In genomic region chr4:33841120-33841519, GRCh38 we compare ENCODE assay signal across 16 cellular contexts.
"Had no signal": no experiment of that assay in that cellular context is flagged by ENCODE, and none has a peak within 500 bp of the region (broad histone marks: within the 10 kb centered on the region; RNA-seq: fewer than 3 reads in every experiment).

No MANE protein-coding gene starts in this region.

- H3K4me3 ChIP-seq: esophagus squamous epithelium, lung, right atrium auricular region, sigmoid colon, skin epidermis had no signal

- H3K4me3 Mint-ChIP-seq: dendritic cell treated with granulocyte-macrophage colony-stimulating factor and Interleukin-4, amounts not matched to agents 40 ng/mL and 50 ng/mL, for 4 days; effector memory CD8-positive, alpha-beta T cell; naive thymus-derived CD8-positive, alpha-beta T cell had no signal

- H3K36me3 ChIP-seq: esophagus squamous epithelium, right atrium auricular region, sigmoid colon had no signal

- H3K27me3 ChIP-seq: esophagus squamous epithelium, right atrium auricular region, sigmoid colon had no signal

- H3K9me3 ChIP-seq: esophagus squamous epithelium, right atrium auricular region, sigmoid colon had no signal

- ATAC-seq: effector memory CD8-positive, alpha-beta T cell; left colon; left ventricle myocardium superior; naive thymus-derived CD8-positive, alpha-beta T cell had no signal

- DNase-seq: cerebellar nuclear complex; effector memory CD8-positive, alpha-beta T cell; esophagus squamous epithelium; foreskin fibroblast; left colon; left ventricle myocardium superior; mesenchymal stem cell; naive thymus-derived CD8-positive, alpha-beta T cell; sigmoid colon; stimulated activated CD4-positive, alpha-beta T cell treated with anti-CD3 and anti-CD28 coated beads, Interleukin-2, amount 100 ng/mL, for 48 hours; stimulated activated naive CD4-positive, alpha-beta T cell treated with Interleukin-2 at 50 U/mL for 16 hours; trophoblast cell had no signal

- H3K27ac Mint-ChIP-seq: dendritic cell treated with granulocyte-macrophage colony-stimulating factor and Interleukin-4, amounts not matched to agents 40 ng/mL and 50 ng/mL, for 4 days; effector memory CD8-positive, alpha-beta T cell; naive thymus-derived CD8-positive, alpha-beta T cell had no signal

- H3K4me1 Mint-ChIP-seq: naive thymus-derived CD8-positive, alpha-beta T cell had no signal

- H3K27me3 Mint-ChIP-seq: dendritic cell treated with granulocyte-macrophage colony-stimulating factor and Interleukin-4, amounts not matched to agents 40 ng/mL and 50 ng/mL, for 4 days; effector memory CD8-positive, alpha-beta T cell; naive thymus-derived CD8-positive, alpha-beta T cell had no signal

- H3K4me1 ChIP-seq: esophagus squamous epithelium, right atrium auricular region, sigmoid colon had no signal

- H3K27ac ChIP-seq: esophagus squamous epithelium, right atrium auricular region, sigmoid colon, skin epidermis had no signal
